Comparison of ENCODE assay signal across 8 cellular contexts in genomic region chr1:6490181-6491075, GRCh38. TPM values are rescaled to one million over a fixed set of nuclear protein-coding genes. Genes with fewer than 3 reads are reported as not detected.
DNase-seq lines count a peak whose midpoint lies in the region; ATAC-seq, FAIRE-seq and TF ChIP-seq lines count a peak whose summit lies in the region.

No MANE protein-coding gene starts in this region.

- peak overlapping the region; percentile 8 to 66; a peak in 3 of 4 replicates for H3K9ac ChIP-seq in K562 (ENCODE audit: insufficient read depth in 1 of 2, low read depth in 2 of 2, low read length in 2 of 2)

- POLR2A ChIA-PET in K562 (lab: Yijun Ruan, JAX), result interaction anchor here (0.6 to 2.0 kb wide), 7 partner anchors 9 to 220 kb away, joined by 3 to 8 read pairs (median 4); no protein-coding TSS in a partner anchor

- WGBS in K562 (ENCODE audit: insufficient coverage, low coverage, missing lambda C conversion rate), result 8% methylated on average over 63 of the region's 70 CpGs
- 1 to 2% (median 1%) methylated on average over 64 to 70 of the region's 70 CpGs for WGBS in small intestine, 3 donors

- H3K36me3 ChIP-seq in K562 (ENCODE audit: control insufficient read depth, insufficient read depth, low read length) (no peaks in the 10 kb centered on the region), small intestine (ENCODE audit: control insufficient read depth in 2 of 2, insufficient read depth in 2 of 2, low read length in 2 of 2) (no peaks in the 10 kb centered on the region)

- CTCF ChIA-PET in K562 (lab: Yijun Ruan, JAX; ENCODE audit: low intra/inter-chr PET ratio), result interaction anchor here (0.6 to 2.1 kb wide), 3 partner anchors 64 to 244 kb away, joined by 4 to 14 read pairs (median 4); partner anchors contain the start of gene NOL9

- no peaks in the 10 kb centered on the region for H3K79me2 ChIP-seq in K562 (ENCODE audit: control insufficient read depth, insufficient read depth, low read length)

- intact Hi-C loops in K562 (cut with micrococcal nuclease), result no loop called here

- no peak for TF ChIP-seq POLR2A in K562 (conservative IDR thresholded peaks at IDR 0.05)

- in situ Hi-C loops in K562 (cut with MboI), result loop anchor here (10.0 to 25.0 kb wide), 2 partner anchors 144 to 722 kb away; no protein-coding TSS in a partner anchor

- peak overlapping the region; percentile 79 for H3K4me2 ChIP-seq in K562 (ENCODE audit: insufficient read depth, low read length)

- no peak for TF ChIP-seq EP300 in K562 (IDR thresholded peaks at IDR 0.05; ENCODE audit: low read length)

- TF ChIP-seq RAD21 in K562 (CRISPR knock-in tag; conservative IDR thresholded peaks at IDR 0.05 in 1 of 2, IDR thresholded peaks at IDR 0.05 in 1 of 2), result no peak

- peaks cover 31% of the 10 kb centered on the region for H4K20me1 ChIP-seq in K562 (replicated peaks; ENCODE audit: control insufficient read depth, insufficient read depth, low read length)

- peaks cover 4 to 40% of the 10 kb centered on the region in 2 experiments; a peak in 2 of 5 replicates for H3K4me1 ChIP-seq in K562 (replicated peaks in 1 of 2; ENCODE audit: control insufficient read depth in 2 of 2, insufficient read depth in 2 of 2, low read length in 2 of 2)
- no peaks in the 10 kb centered on the region for H3K4me1 ChIP-seq in small intestine (ENCODE audit: control insufficient read depth in 2 of 2, insufficient read depth in 1 of 2, low read depth in 1 of 2, low read length in 1 of 2)

- peak overlapping the region; percentile 80 for H2AFZ ChIP-seq in K562 (ENCODE audit: low read depth, low read length)

- peaks cover 4% of the 10 kb centered on the region for H3K9me1 ChIP-seq in K562 (ENCODE audit: control insufficient read depth, insufficient read depth, low read length)

- FAIRE-seq in K562 (lab: Jason Lieb, UNC) (no peak), small intestine (lab: Jason Lieb, UNC) (no peak)

- peak; percentile 83 for ATAC-seq in K562
- ATAC-seq in GM19324 (IDR thresholded peaks at IDR 0.05; ENCODE audit: low FRiP score, unreplicated experiment), result no peak

- H3K4me3 ChIP-seq in K562 (peak overlapping the region; percentile 40), small intestine (ENCODE audit: low read depth in 1 of 2, low read length in 2 of 2) (peak overlapping the region; percentile 51 to 66)

- H3K27me3 ChIP-seq in K562 (ENCODE audit: control insufficient read depth in 2 of 2, insufficient read depth in 2 of 2, low read length in 2 of 2) (peaks cover 14 to 68% of the 10 kb centered on the region in 2 experiments; a peak in 4 of 5 replicates), small intestine (ENCODE audit: control insufficient read depth in 2 of 2, insufficient read depth in 2 of 2, low read length in 2 of 2) (no peaks in the 10 kb centered on the region)

- H3K9me3 ChIP-seq in K562 (replicated peaks; ENCODE audit: control insufficient read depth, insufficient read depth, low read depth, low read length), result no peaks in the 10 kb centered on the region
- no peaks in the 10 kb centered on the region for H3K9me3 ChIP-seq in small intestine (ENCODE audit: control insufficient read depth, low read depth)

- BruUV-seq in K562 (replicated peaks; lab: Mats Ljungman, UMichigan), result no TSS peak

- H3K27ac ChIP-seq in K562 (ENCODE audit: extremely low read depth, low read depth, low read length) (no peak overlapping the region), small intestine (ENCODE audit: low read depth in 1 of 2, low read length in 1 of 2) (peak overlapping the region; percentile 18 to 26)

- DNase-seq in activated gamma-delta T cell treated with Interleukin-2 at 50 U/mL for 16 hours (peak; percentile 41), activated gamma-delta T cell (lab: John Stamatoyannopoulos, UW) (no peak), HS-27A (ENCODE audit: low read depth) (peak; percentile 41), T-helper 1 cell (peak in 3 of 5 donors; percentile 31 to 81 (median 33)), K562 (ENCODE audit: extremely low read depth in 1 of 4, low spot score in 3 of 4) (peak; percentile 74 to 82 (median 79)), iPS-NIHi11 (ENCODE audit: low spot score) (peak; percentile 89), small intestine (peak; percentile 72)

- no peak for TF ChIP-seq CTCF in K562 (IDR thresholded peaks at IDR 0.05 in 2 of 3, conservative IDR thresholded peaks at IDR 0.05 in 1 of 3; ENCODE audit: insufficient read depth in 2 of 3, low read depth in 1 of 3, low read length in 3 of 3)

TF ChIP-seq in K562, 482 proteins besides CTCF, POLR2A, EP300 and RAD21 (continues in another document):
- no peak for TF ChIP-seq NCOA4 (IDR thresholded peaks at IDR 0.05; ENCODE audit: partially characterized antibody)
- TF ChIP-seq ETV1 (tag; conservative IDR thresholded peaks at IDR 0.05; ENCODE audit: low read depth), result 0 out of 2 replicates have a peak, but pooled peaks have one; percentile 11
- TF ChIP-seq MBD1 (CRISPR knock-in tag; IDR thresholded peaks at IDR 0.05), result no peak
- no peak for TF ChIP-seq BRCA1 (IDR thresholded peaks at IDR 0.05)
- no peak for TF ChIP-seq BRCA1 (CRISPR knock-in tag; IDR thresholded peaks at IDR 0.05)
- no peak for TF ChIP-seq HDAC3 (IDR thresholded peaks at IDR 0.05; ENCODE audit: borderline replicate concordance, partially characterized antibody)
- no peak for TF ChIP-seq SLC30A9 (CRISPR knock-in tag; IDR thresholded peaks at IDR 0.05)
- TF ChIP-seq ERF (CRISPR knock-in tag; IDR thresholded peaks at IDR 0.05), result no peak

RNA-seq across cellular contexts. Expression of gene PLEKHG5, which starts 1.0 kb away (rescaled TPM):
- total RNA-seq in K562 (2011; cell fraction: chromatin; rRNA removed; ENCODE audit: low replicate concordance), result 0.51 and 2.5 TPM in 2 replicates
- total RNA-seq in K562 (2011; cell fraction: nucleolus; rRNA removed), result 1.4 and 1.5 TPM in 2 replicates
- total RNA-seq in K562 (2011; cell fraction: nucleoplasm; rRNA removed), result 0.88 and 0.99 TPM in 2 replicates
- total RNA-seq in K562 (2014; rRNA removed), result 0.05 and 0.20 TPM in 2 replicates
- 0.04 TPM in 1 of 2 replicates, not detected in the other for total RNA-seq in K562 (2014; rRNA removed; fragmentation: Illumina TruSeq; extraction: Trizol)
- total RNA-seq in K562 (2015; rRNA removed; fragmentation: Illumina TruSeq; extraction: Trizol), result not detected in 2 replicates
- total RNA-seq in K562 (2021), result 0.29 TPM in 2 replicates
- polyA plus RNA-seq in K562 (2011; rRNA removed), result 0.11 and 0.16 TPM in 2 replicates
- 0.06 and 0.49 TPM in 2 replicates for polyA plus RNA-seq in K562 (2011; cell fraction: cytosol; rRNA removed)
- polyA plus RNA-seq in K562 (2011; cell fraction: nucleus; rRNA removed), result 0.94 and 1.8 TPM in 2 replicates
- 0.04 and 0.07 TPM in 2 replicates for polyA plus RNA-seq in K562 (2012)
- 0.07 and 0.12 TPM in 2 replicates for polyA plus RNA-seq in K562 (2014; fragmentation: Illumina TruSeq; extraction: Trizol)
- not detected for polyA plus RNA-seq in K562 (2014; fragmentation: Nextera tagmentation; extraction: Ambion mirVana)
- 0.13 and 0.26 TPM in 2 replicates for polyA plus RNA-seq in K562 (2014; rRNA removed)
- 0.12 and 0.14 TPM in 2 replicates for polyA minus RNA-seq in K562 (2011; rRNA and poly(A)+ RNA removed)
- 0.29 TPM in 1 of 2 replicates, not detected in the other for polyA minus RNA-seq in K562 (2011; cell fraction: cytosol; rRNA and poly(A)+ RNA removed)
- polyA minus RNA-seq in K562 (2011; cell fraction: nucleus; rRNA and poly(A)+ RNA removed), result 1.2 TPM in 2 replicates
- polyA plus RNA-seq in small intestine, result 10 to 100 TPM in 1 of 3 donors, 1 to 10 TPM in 2; 2.4 to 10.5 (median 3.8) TPM

RNA-seq across cellular contexts. Expression of gene TNFRSF25, which starts 24.5 kb away (rescaled TPM):
- total RNA-seq in K562 (2011; cell fraction: chromatin; rRNA removed; ENCODE audit: low replicate concordance), result 2.3 TPM in 1 of 2 replicates, not detected in the other
- total RNA-seq in K562 (2011; cell fraction: nucleolus; rRNA removed), result 0.26 and 2.2 TPM in 2 replicates
- total RNA-seq in K562 (2011; cell fraction: nucleoplasm; rRNA removed), result 1.2 and 1.6 TPM in 2 replicates
- not detected in 2 replicates for total RNA-seq in K562 (2014; rRNA removed)
- total RNA-seq in K562 (2014; rRNA removed; fragmentation: Illumina TruSeq; extraction: Trizol), result not detected in 2 replicates
- not detected in 2 replicates for total RNA-seq in K562 (2015; rRNA removed; fragmentation: Illumina TruSeq; extraction: Trizol)
- 0.49 and 0.89 TPM in 2 replicates for total RNA-seq in K562 (2021)
- 0.14 and 0.24 TPM in 2 replicates for polyA plus RNA-seq in K562 (2011; rRNA removed)
- polyA plus RNA-seq in K562 (2011; cell fraction: cytosol; rRNA removed), result 0.16 and 0.30 TPM in 2 replicates
- polyA plus RNA-seq in K562 (2011; cell fraction: nucleus; rRNA removed), result 0.90 and 2.6 TPM in 2 replicates
- 0.10 and 0.14 TPM in 2 replicates for polyA plus RNA-seq in K562 (2012)
- polyA plus RNA-seq in K562 (2014; fragmentation: Illumina TruSeq; extraction: Trizol), result not detected in 2 replicates
- polyA plus RNA-seq in K562 (2014; fragmentation: Nextera tagmentation; extraction: Ambion mirVana), result not detected
- polyA plus RNA-seq in K562 (2014; rRNA removed), result not detected in 2 replicates
- not detected in 2 replicates for polyA minus RNA-seq in K562 (2011; rRNA and poly(A)+ RNA removed)
- not detected in 2 replicates for polyA minus RNA-seq in K562 (2011; cell fraction: cytosol; rRNA and poly(A)+ RNA removed)
- 0.13 TPM in 1 of 2 replicates, not detected in the other for polyA minus RNA-seq in K562 (2011; cell fraction: nucleus; rRNA and poly(A)+ RNA removed)
- polyA plus RNA-seq in small intestine, result 10 to 100 TPM; 23.0 to 43.2 (median 23.3) TPM

Comparison
In these comparisons a context has a peak if more than half of its experiments do, and no peak if none do; other contexts are left out.
1. RNA of gene TNFRSF25, which starts 24.5 kb away (polyA plus RNA-seq): 23.0 to 43.2 TPM in small intestine; 0.10 to 2.6 TPM in K562; every median in the first group is over 4 times any median in the second.